In genomic region chr11:72102946-72103753, GRCh38 we compare ENCODE assay signal across 1 cellular context.
TF ChIP-seq lines count a peak whose summit lies in the region.

LAMTOR1 (minus strand) TSS chr11:72103297; CDS start chr11:72103224, 73 bp downstream.

TF ChIP-seq in HEK293, 187 proteins besides CTCF, POLR2A, EP300 and RAD21 (continued from another document):
- TF ChIP-seq, protein P1, sequence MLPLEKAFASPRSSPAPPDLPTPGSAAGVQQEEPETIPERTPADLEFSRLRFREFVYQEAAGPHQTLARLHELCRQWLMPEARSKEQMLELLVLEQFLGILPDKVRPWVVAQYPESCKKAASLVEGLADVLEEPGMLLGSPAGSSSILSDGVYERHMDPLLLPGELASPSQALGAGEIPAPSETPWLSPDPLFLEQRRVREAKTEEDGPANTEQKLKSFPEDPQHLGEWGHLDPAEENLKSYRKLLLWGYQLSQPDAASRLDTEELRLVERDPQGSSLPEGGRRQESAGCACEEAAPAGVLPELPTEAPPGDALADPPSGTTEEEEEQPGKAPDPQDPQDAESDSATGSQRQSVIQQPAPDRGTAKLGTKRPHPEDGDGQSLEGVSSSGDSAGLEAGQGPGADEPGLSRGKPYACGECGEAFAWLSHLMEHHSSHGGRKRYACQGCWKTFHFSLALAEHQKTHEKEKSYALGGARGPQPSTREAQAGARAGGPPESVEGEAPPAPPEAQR (tag by site-specific recombination; IDR thresholded peaks at IDR 0.05): no peak
- peak; percentile 30; the same call in 1 of the 2 replicates for TF ChIP-seq ZBTB8A (tag by site-specific recombination; IDR thresholded peaks at IDR 0.05)
- TF ChIP-seq ZNF76 (tag by site-specific recombination; IDR thresholded peaks at IDR 0.05; ENCODE audit: borderline replicate concordance, low read depth): 0 out of 2 replicates have a peak, but pooled peaks have one; percentile 22
- TF ChIP-seq ZNF24 (tag by site-specific recombination; IDR thresholded peaks at IDR 0.05): no peak
- 0 out of 2 replicates have a peak, but pooled peaks have one; percentile 35 for TF ChIP-seq ZNF561 (tag by site-specific recombination; IDR thresholded peaks at IDR 0.05; ENCODE audit: borderline replicate concordance)
- TF ChIP-seq ZNF610 (tag by site-specific recombination; IDR thresholded peaks at IDR 0.05; ENCODE audit: borderline replicate concordance): no peak
- TF ChIP-seq, protein P2, sequence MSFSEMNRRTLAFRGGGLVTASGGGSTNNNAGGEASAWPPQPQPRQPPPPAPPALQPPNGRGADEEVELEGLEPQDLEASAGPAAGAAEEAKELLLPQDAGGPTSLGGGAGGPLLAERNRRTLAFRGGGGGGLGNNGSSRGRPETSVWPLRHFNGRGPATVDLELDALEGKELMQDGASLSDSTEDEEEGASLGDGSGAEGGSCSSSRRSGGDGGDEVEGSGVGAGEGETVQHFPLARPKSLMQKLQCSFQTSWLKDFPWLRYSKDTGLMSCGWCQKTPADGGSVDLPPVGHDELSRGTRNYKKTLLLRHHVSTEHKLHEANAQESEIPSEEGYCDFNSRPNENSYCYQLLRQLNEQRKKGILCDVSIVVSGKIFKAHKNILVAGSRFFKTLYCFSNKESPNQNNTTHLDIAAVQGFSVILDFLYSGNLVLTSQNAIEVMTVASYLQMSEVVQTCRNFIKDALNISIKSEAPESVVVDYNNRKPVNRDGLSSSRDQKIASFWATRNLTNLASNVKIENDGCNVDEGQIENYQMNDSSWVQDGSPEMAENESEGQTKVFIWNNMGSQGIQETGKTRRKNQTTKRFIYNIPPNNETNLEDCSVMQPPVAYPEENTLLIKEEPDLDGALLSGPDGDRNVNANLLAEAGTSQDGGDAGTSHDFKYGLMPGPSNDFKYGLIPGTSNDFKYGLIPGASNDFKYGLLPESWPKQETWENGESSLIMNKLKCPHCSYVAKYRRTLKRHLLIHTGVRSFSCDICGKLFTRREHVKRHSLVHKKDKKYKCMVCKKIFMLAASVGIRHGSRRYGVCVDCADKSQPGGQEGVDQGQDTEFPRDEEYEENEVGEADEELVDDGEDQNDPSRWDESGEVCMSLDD (tag by site-specific recombination; IDR thresholded peaks at IDR 0.05): peak; percentile 72; the same call in 1 of the 2 replicates
- TF ChIP-seq SP7 (tag by site-specific recombination; IDR thresholded peaks at IDR 0.05): peak; percentile 36; the same call in 1 of the 2 replicates
- TF ChIP-seq KLF7 (tag by site-specific recombination; IDR thresholded peaks at IDR 0.05; ENCODE audit: borderline replicate concordance): peak; percentile 76; the same call in 1 of the 2 replicates
- TF ChIP-seq ZXDB (tag by site-specific recombination; IDR thresholded peaks at IDR 0.05): peak; percentile 65
- peak; percentile 14; the same call in 1 of the 2 replicates for TF ChIP-seq ZNF629 (tag by site-specific recombination; IDR thresholded peaks at IDR 0.05)
- TF ChIP-seq KLF16 (tag by site-specific recombination; IDR thresholded peaks at IDR 0.05): peak; percentile 68; the same call in 1 of the 2 replicates
- 0 out of 2 replicates have a peak, but pooled peaks have one; percentile 31 for TF ChIP-seq ZNF660 (tag by site-specific recombination; IDR thresholded peaks at IDR 0.05)
- TF ChIP-seq KLF1 (tag by site-specific recombination; IDR thresholded peaks at IDR 0.05): peak; percentile 72
- TF ChIP-seq, protein P3, sequence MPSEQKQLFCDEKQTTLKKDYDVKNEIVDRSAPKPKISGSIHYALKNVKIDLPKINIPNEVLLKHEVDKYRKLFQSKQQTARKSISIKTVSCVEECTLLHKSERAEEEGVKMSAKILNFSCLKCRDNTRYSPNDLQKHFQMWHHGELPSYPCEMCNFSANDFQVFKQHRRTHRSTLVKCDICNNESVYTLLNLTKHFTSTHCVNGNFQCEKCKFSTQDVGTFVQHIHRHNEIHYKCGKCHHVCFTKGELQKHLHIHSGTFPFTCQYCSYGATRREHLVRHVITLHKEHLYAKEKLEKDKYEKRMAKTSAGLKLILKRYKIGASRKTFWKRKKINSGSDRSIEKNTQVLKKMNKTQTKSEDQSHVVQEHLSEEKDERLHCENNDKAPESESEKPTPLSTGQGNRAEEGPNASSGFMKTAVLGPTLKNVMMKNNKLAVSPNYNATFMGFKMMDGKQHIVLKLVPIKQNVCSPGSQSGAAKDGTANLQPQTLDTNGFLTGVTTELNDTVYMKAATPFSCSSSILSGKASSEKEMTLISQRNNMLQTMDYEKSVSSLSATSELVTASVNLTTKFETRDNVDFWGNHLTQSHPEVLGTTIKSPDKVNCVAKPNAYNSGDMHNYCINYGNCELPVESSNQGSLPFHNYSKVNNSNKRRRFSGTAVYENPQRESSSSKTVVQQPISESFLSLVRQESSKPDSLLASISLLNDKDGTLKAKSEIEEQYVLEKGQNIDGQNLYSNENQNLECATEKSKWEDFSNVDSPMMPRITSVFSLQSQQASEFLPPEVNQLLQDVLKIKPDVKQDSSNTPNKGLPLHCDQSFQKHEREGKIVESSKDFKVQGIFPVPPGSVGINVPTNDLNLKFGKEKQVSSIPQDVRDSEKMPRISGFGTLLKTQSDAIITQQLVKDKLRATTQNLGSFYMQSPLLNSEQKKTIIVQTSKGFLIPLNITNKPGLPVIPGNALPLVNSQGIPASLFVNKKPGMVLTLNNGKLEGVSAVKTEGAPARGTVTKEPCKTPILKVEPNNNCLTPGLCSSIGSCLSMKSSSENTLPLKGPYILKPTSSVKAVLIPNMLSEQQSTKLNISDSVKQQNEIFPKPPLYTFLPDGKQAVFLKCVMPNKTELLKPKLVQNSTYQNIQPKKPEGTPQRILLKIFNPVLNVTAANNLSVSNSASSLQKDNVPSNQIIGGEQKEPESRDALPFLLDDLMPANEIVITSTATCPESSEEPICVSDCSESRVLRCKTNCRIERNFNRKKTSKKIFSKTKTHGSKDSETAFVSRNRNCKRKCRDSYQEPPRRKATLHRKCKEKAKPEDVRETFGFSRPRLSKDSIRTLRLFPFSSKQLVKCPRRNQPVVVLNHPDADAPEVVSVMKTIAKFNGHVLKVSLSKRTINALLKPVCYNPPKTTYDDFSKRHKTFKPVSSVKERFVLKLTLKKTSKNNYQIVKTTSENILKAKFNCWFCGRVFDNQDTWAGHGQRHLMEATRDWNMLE (tag by site-specific recombination; conservative IDR thresholded peaks at IDR 0.05; ENCODE audit: low read depth): peak; percentile 52; the same call in 1 of the 2 replicates
- no peak for TF ChIP-seq ZEB2 (tag by site-specific recombination; IDR thresholded peaks at IDR 0.05)
- TF ChIP-seq KLF10 (tag by site-specific recombination; IDR thresholded peaks at IDR 0.05): peak; percentile 84
- peak; percentile 71 for TF ChIP-seq GLIS1 (tag by site-specific recombination; IDR thresholded peaks at IDR 0.05)
- 0 out of 2 replicates have a peak, but pooled peaks have one; percentile 47 for TF ChIP-seq ZBTB48 (tag by site-specific recombination; IDR thresholded peaks at IDR 0.05)
- peak; percentile 91 for TF ChIP-seq PATZ1 (tag by site-specific recombination; IDR thresholded peaks at IDR 0.05)
- no peak for TF ChIP-seq FEZF1 (tag by site-specific recombination; IDR thresholded peaks at IDR 0.05)
- no peak for TF ChIP-seq ZNF2 (tag by site-specific recombination; IDR thresholded peaks at IDR 0.05)
TF ChIP-seq in HEK293: peak in this region for 26.
